ENCODE assay signal across 21 cellular contexts in the genomic region with DNA sequence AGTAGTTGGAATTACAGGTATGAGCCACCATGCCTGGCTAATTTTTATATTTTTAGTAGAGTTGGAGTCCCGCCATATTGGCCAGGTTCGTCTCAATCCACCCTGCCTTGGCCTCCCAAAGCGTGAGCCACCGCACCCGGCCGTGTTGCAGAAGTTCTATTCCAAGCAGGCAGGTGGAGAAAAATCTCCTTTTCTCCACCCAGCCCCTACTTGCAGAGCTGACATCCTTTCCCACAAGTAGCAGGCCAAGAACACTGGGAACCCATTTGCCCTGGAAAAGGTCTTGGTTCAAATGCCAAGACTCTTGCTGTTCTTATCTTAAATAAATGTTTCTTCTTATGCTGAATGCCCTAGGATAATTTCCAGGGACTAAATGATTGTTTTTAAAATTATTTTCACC. TPM values are rescaled to one million over a fixed set of nuclear protein-coding genes. Genes with fewer than 3 reads are reported as not detected.
DNase-seq lines count a peak whose midpoint lies in the region; ATAC-seq and TF ChIP-seq lines count a peak whose summit lies in the region.
"Had no signal": no experiment of that assay in that cellular context is flagged by ENCODE, and none has a peak within 500 bp of the region (broad histone marks: within the 10 kb centered on the region; RNA-seq: fewer than 3 reads in every experiment).

No MANE protein-coding gene starts in this region.

- WGBS in psoas muscle, 3 donors: 43 to 82% (median 57%) methylated on average over 6 of the region's 6 CpGs

- H3K27me3 ChIP-seq in psoas muscle (ENCODE audit: insufficient read depth in 3 of 3, low read length in 2 of 3) (no peaks in the 10 kb centered on the region), thoracic aorta (replicated peaks; ENCODE audit: insufficient read depth) (no peaks in the 10 kb centered on the region)
- H3K27me3 ChIP-seq: BLaER1 treated with 17β-estradiol and CSF1 and Interleukin-3, amounts not matched to agents 10 nM and 100 nM had no signal

- peak; percentile 3 for DNase-seq in DMS 273 (lab: John Stamatoyannopoulos, UW; ENCODE audit: unreplicated experiment)
- DNase-seq in DMS 273 treated with DMSO at 0.1 percent for 48 hours (lab: John Stamatoyannopoulos, UW): no peak
- DNase-seq in psoas muscle: no peak
- no peak for DNase-seq in thoracic aorta (ENCODE audit: low spot score)
- DNase-seq in COLO829 (ENCODE audit: low spot score): no peak
- DNase-seq: AML-193; CD4-positive, alpha-beta T cell; CD8-positive, alpha-beta T cell; COR-L47; DMS153; DMS53; DMS79; DND-41; EL; GDM1 had no signal

- H3K4me1 ChIP-seq in psoas muscle (no peaks in the 10 kb centered on the region), thoracic aorta (ENCODE audit: control insufficient read depth in 1 of 2, low read depth in 2 of 2) (peaks cover 13 to 25% of the 10 kb centered on the region in 2 donors)
- H3K4me1 ChIP-seq: A549; BLaER1 treated with 17β-estradiol and CSF1 and Interleukin-3, amounts not matched to agents 10 nM and 100 nM had no signal

- no peaks in the 10 kb centered on the region for H3K9me3 ChIP-seq in psoas muscle
- H3K9me3 ChIP-seq in thoracic aorta: no peaks in the 10 kb centered on the region
- H3K9me3 ChIP-seq: A549 had no signal

- TF ChIP-seq CTCF in psoas muscle (IDR thresholded peaks at IDR 0.05) (no peak), thoracic aorta (IDR thresholded peaks at IDR 0.05) (no peak)

- H3K36me3 ChIP-seq in psoas muscle (ENCODE audit: insufficient read depth in 1 of 2, low read depth in 1 of 2): peaks cover 2 to 100% of the 10 kb centered on the region in 2 donors
- no peaks in the 10 kb centered on the region for H3K36me3 ChIP-seq in thoracic aorta

- peak in 1 of 4 donors; percentile 31 for ATAC-seq in psoas muscle
- ATAC-seq in thoracic aorta (ENCODE audit: insufficient number of reproducible peaks, low FRiP score, low read depth): no peak
- ATAC-seq in GM21528 (IDR thresholded peaks at IDR 0.05; ENCODE audit: low FRiP score, unreplicated experiment): no peak
- ATAC-seq: A549; CD8-positive, alpha-beta T cell; GM12878 had no signal

- intact Hi-C loops in psoas muscle (cut with DNase I): no loop called here

- H3K27ac ChIP-seq in psoas muscle: peak overlapping the region; percentile 10
- H3K27ac ChIP-seq in thoracic aorta: peak overlapping the region; percentile 0 to 36
- H3K27ac ChIP-seq: 22Rv1; A549; BLaER1 treated with 17β-estradiol and CSF1 and Interleukin-3, amounts not matched to agents 10 nM and 100 nM; C4-2B had no signal

- no peak overlapping the region for H3K4me3 ChIP-seq in psoas muscle
- H3K4me3 ChIP-seq in thoracic aorta: no peak overlapping the region
- H3K4me3 ChIP-seq: A549; BLaER1 treated with 17β-estradiol and CSF1 and Interleukin-3, amounts not matched to agents 10 nM and 100 nM; GM12878 had no signal

RNA-seq across cellular contexts. Expression of a gene that starts 17.5 kb away (rescaled TPM):
- total RNA-seq in psoas muscle (100 to 1,000 TPM; 110 to 159 (median 116) TPM), thoracic aorta (10 to 100 TPM; 21.3 to 36.2 TPM)
- polyA plus RNA-seq in psoas muscle: 10 to 100 TPM in 2 of 3 donors, 1 to 10 TPM in 1; 8.4 to 82.7 (median 33.7) TPM
